8 cellular contexts compared by ENCODE assay signal in genomic region chr1:226663327-226663704, GRCh38.
DNase-seq lines count a peak whose midpoint lies in the region; ATAC-seq, FAIRE-seq and TF ChIP-seq lines count a peak whose summit lies in the region.

No MANE protein-coding gene starts in this region.

- H3K4me3 Mint-ChIP-seq in activated naive CD4-positive, alpha-beta T cell treated with anti-CD3 and anti-CD28 coated beads, Interleukin-2, amount 10 ng/mL, durations not matched to agents 7 days and 5 days: peak overlapping the region; percentile 14
- no peak overlapping the region for H3K4me3 Mint-ChIP-seq in mesothelial cell of epicardium

- H3K9me3 ChIP-seq in adipocyte (ENCODE audit: control insufficient read depth, low read length) (no peaks in the 10 kb centered on the region), tibial artery (no peaks in the 10 kb centered on the region)

- no peaks in the 10 kb centered on the region for H3K9me3 Mint-ChIP-seq in activated naive CD4-positive, alpha-beta T cell treated with anti-CD3 and anti-CD28 coated beads, Interleukin-2, amount 10 ng/mL, durations not matched to agents 7 days and 5 days
- no peaks in the 10 kb centered on the region for H3K9me3 Mint-ChIP-seq in mesothelial cell of epicardium

- H3K36me3 ChIP-seq in adipocyte (ENCODE audit: control insufficient read depth, insufficient read depth, low read length, severe bottlenecking) (no peaks in the 10 kb centered on the region), tibial artery (no peaks in the 10 kb centered on the region)

- intact Hi-C loops in tibial artery (cut with DNase I; ENCODE audit: low total_unique reads): no loop called here
- intact Hi-C loops in posterior vena cava (cut with DNase I): loop anchor here in 1 of 2 donors (5.0 kb wide), 2 partner anchors 34 to 74 kb away; partner anchors contain the start of gene ITPKB

- peak overlapping the region; percentile 16 for H3K9ac ChIP-seq in adipocyte (ENCODE audit: low read length)

- no peaks in the 10 kb centered on the region for H3K27me3 Mint-ChIP-seq in activated naive CD4-positive, alpha-beta T cell treated with anti-CD3 and anti-CD28 coated beads, Interleukin-2, amount 10 ng/mL, durations not matched to agents 7 days and 5 days
- H3K27me3 Mint-ChIP-seq in mesothelial cell of epicardium (ENCODE audit: low read depth): no peaks in the 10 kb centered on the region

- H3K4me3 ChIP-seq in adipocyte (ENCODE audit: low read length): peak overlapping the region; percentile 54
- peak overlapping the region in 1 of 2 donors; percentile 4 for H3K4me3 ChIP-seq in tibial artery

- H3K27ac Mint-ChIP-seq in activated naive CD4-positive, alpha-beta T cell treated with anti-CD3 and anti-CD28 coated beads, Interleukin-2, amount 10 ng/mL, durations not matched to agents 7 days and 5 days: peak overlapping the region; percentile 92
- H3K27ac Mint-ChIP-seq in mesothelial cell of epicardium: peak overlapping the region; percentile 95

- TF ChIP-seq CTCF in mesothelial cell of epicardium (IDR thresholded peaks at IDR 0.05; ENCODE audit: unreplicated experiment): no peak
- TF ChIP-seq CTCF in tibial artery (IDR thresholded peaks at IDR 0.05): no peak

- CTCF ChIA-PET in activated naive CD4-positive, alpha-beta T cell treated with anti-CD3 and anti-CD28 coated beads, Interleukin-2, amount 10 ng/mL, durations not matched to agents 7 days and 5 days (lab: Charles Lee): interaction anchor here (1.1 to 1.8 kb wide), 6 partner anchors 9 to 30 kb away, joined by 3 to 10 read pairs (median 4); no protein-coding TSS in a partner anchor

- peaks cover 92% of the 10 kb centered on the region for H3K4me1 Mint-ChIP-seq in activated naive CD4-positive, alpha-beta T cell treated with anti-CD3 and anti-CD28 coated beads, Interleukin-2, amount 10 ng/mL, durations not matched to agents 7 days and 5 days
- peaks cover 52% of the 10 kb centered on the region for H3K4me1 Mint-ChIP-seq in mesothelial cell of epicardium

- H3K27me3 ChIP-seq in adipocyte (replicated peaks; ENCODE audit: control insufficient read depth, insufficient read depth, low read length): no peaks in the 10 kb centered on the region
- H3K27me3 ChIP-seq in tibial artery: no peaks in the 10 kb centered on the region

- ATAC-seq in HG03571 (IDR thresholded peaks at IDR 0.05; ENCODE audit: unreplicated experiment): no peak

- no peak for DNase-seq in activated naive CD4-positive, alpha-beta T cell treated with anti-CD3 and anti-CD28 coated beads, Interleukin-2, amount 10 ng/mL, durations not matched to agents 7 days and 5 days
- DNase-seq in activated naive CD4-positive, alpha-beta T cell treated with anti-CD3 and anti-CD28 coated beads, Interleukin-2, amount 50 U/mL, for 16 hours: no peak
- DNase-seq in adipocyte (ENCODE audit: low read depth) (peak; percentile 20), mesothelial cell of epicardium (ENCODE audit: low spot score in 2 of 2, unreplicated experiment in 2 of 2) (no peak), tibial artery (no peak), posterior vena cava (ENCODE audit: low spot score) (no peak), urothelium cell line (ENCODE audit: low spot score) (no peak)

- H3K4me1 ChIP-seq in adipocyte (ENCODE audit: control insufficient read depth, insufficient read depth, low read length) (peaks cover 55% of the 10 kb centered on the region), tibial artery (peaks cover 7 to 90% (median 70%) of the 10 kb centered on the region in 4 donors)

- FAIRE-seq in urothelium cell line (lab: Jason Lieb, UNC): no peak

- H3K36me3 Mint-ChIP-seq in activated naive CD4-positive, alpha-beta T cell treated with anti-CD3 and anti-CD28 coated beads, Interleukin-2, amount 10 ng/mL, durations not matched to agents 7 days and 5 days: peaks cover 43% of the 10 kb centered on the region
- H3K36me3 Mint-ChIP-seq in mesothelial cell of epicardium: no peaks in the 10 kb centered on the region

- peak overlapping the region; percentile 75 to 84 for H3K27ac ChIP-seq in tibial artery
